ENCODE assay signal across 1 cellular context in the genomic region with DNA sequence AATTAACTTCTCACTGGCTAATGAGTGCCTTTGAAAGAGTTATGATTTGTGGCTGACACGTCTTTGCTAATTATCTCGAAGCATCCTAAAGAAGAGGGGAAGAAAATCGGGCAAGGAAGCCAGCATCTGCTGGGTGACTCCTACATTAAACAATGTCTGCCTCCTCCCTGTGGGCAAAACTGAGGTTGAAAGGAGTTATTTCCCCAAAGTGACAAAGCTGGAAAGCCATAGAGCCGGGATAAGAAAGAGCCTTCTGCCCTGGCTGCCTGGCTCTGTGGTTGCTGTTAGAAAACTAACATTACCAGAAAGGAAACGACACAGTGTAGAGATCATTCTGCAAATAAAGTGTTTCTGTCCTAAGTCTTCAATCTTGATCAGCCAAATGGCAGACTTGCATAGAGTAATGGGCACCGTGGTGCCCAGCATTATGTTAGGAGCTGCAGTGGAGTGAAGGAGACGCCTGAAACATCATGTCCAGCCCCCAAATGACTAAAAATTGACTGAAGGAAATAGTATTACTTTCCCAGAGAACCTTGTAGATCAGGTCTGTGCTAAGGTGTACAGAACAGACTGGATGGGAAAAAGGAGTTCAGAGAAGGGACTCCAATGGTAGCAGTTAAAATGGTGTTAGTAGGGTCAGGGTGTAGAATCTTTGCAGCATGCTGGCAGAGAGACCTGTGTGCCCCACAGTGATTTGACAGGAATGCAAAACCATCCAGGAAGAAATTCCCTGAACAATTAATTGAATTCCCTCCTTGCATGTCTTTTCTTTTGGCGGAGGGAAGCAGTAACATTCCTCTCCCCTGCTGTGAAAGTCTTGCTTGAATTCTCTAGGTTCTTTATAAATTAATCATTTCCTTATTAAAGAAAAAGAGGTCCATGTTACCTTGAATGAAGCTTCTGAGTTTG.
A peak's percentile ranks its signal among the peaks of the same experiment; 100 is the strongest.
TF ChIP-seq lines count a peak whose summit lies in the region.

No MANE protein-coding gene starts in this region.

TF ChIP-seq in GM23338, 12 proteins besides CTCF, POLR2A, EP300 and RAD21:
- TF ChIP-seq, protein P1, sequence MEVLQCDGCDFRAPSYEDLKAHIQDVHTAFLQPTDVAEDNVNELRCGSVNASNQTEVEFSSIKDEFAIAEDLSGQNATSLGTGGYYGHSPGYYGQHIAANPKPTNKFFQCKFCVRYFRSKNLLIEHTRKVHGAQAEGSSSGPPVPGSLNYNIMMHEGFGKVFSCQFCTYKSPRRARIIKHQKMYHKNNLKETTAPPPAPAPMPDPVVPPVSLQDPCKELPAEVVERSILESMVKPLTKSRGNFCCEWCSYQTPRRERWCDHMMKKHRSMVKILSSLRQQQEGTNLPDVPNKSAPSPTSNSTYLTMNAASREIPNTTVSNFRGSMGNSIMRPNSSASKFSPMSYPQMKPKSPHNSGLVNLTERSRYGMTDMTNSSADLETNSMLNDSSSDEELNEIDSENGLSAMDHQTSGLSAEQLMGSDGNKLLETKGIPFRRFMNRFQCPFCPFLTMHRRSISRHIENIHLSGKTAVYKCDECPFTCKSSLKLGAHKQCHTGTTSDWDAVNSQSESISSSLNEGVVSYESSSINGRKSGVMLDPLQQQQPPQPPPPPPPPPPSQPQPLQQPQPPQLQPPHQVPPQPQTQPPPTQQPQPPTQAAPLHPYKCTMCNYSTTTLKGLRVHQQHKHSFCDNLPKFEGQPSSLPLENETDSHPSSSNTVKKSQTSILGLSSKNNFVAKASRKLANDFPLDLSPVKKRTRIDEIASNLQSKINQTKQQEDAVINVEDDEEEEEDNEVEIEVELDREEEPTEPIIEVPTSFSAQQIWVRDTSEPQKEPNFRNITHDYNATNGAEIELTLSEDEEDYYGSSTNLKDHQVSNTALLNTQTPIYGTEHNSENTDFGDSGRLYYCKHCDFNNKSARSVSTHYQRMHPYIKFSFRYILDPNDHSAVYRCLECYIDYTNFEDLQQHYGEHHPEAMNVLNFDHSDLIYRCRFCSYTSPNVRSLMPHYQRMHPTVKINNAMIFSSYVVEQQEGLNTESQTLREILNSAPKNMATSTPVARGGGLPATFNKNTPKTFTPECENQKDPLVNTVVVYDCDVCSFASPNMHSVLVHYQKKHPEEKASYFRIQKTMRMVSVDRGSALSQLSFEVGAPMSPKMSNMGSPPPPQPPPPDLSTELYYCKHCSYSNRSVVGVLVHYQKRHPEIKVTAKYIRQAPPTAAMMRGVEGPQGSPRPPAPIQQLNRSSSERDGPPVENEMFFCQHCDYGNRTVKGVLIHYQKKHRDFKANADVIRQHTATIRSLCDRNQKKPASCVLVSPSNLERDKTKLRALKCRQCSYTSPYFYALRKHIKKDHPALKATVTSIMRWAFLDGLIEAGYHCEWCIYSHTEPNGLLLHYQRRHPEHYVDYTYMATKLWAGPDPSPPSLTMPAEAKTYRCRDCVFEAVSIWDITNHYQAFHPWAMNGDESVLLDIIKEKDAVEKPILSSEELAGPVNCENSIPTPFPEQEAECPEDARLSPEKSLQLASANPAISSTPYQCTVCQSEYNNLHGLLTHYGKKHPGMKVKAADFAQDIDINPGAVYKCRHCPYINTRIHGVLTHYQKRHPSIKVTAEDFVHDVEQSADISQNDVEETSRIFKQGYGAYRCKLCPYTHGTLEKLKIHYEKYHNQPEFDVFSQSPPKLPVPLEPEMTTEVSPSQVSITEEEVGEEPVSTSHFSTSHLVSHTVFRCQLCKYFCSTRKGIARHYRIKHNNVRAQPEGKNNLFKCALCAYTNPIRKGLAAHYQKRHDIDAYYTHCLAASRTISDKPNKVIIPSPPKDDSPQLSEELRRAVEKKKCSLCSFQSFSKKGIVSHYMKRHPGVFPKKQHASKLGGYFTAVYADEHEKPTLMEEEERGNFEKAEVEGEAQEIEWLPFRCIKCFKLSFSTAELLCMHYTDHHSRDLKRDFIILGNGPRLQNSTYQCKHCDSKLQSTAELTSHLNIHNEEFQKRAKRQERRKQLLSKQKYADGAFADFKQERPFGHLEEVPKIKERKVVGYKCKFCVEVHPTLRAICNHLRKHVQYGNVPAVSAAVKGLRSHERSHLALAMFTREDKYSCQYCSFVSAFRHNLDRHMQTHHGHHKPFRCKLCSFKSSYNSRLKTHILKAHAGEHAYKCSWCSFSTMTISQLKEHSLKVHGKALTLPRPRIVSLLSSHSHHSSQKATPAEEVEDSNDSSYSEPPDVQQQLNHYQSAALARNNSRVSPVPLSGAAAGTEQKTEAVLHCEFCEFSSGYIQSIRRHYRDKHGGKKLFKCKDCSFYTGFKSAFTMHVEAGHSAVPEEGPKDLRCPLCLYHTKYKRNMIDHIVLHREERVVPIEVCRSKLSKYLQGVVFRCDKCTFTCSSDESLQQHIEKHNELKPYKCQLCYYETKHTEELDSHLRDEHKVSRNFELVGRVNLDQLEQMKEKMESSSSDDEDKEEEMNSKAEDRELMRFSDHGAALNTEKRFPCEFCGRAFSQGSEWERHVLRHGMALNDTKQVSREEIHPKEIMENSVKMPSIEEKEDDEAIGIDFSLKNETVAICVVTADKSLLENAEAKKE (CRISPR knock-in tag; IDR thresholded peaks at IDR 0.05), result peak; percentile 74
- TF ChIP-seq NANOG (IDR thresholded peaks at IDR 0.05; ENCODE audit: borderline replicate concordance) (peak; percentile 82; the same call in 1 of the 2 replicates), ZNF114 (CRISPR knock-in tag; IDR thresholded peaks at IDR 0.05) (peak; percentile 81; the same call in 1 of the 2 replicates), ZNF331 (CRISPR knock-in tag; IDR thresholded peaks at IDR 0.05; ENCODE audit: low read depth) (peak; percentile 51), CREB1 (CRISPR knock-in tag; IDR thresholded peaks at IDR 0.05; ENCODE audit: low read depth) (peak; percentile 58), EZH2phosphoT487 (IDR thresholded peaks at IDR 0.05; ENCODE audit: unreplicated experiment) (no peak), STAT1 (IDR thresholded peaks at IDR 0.05; ENCODE audit: unreplicated experiment) (no peak)
